Comparison of ENCODE assay signal across 33 cellular contexts in the genomic region with DNA sequence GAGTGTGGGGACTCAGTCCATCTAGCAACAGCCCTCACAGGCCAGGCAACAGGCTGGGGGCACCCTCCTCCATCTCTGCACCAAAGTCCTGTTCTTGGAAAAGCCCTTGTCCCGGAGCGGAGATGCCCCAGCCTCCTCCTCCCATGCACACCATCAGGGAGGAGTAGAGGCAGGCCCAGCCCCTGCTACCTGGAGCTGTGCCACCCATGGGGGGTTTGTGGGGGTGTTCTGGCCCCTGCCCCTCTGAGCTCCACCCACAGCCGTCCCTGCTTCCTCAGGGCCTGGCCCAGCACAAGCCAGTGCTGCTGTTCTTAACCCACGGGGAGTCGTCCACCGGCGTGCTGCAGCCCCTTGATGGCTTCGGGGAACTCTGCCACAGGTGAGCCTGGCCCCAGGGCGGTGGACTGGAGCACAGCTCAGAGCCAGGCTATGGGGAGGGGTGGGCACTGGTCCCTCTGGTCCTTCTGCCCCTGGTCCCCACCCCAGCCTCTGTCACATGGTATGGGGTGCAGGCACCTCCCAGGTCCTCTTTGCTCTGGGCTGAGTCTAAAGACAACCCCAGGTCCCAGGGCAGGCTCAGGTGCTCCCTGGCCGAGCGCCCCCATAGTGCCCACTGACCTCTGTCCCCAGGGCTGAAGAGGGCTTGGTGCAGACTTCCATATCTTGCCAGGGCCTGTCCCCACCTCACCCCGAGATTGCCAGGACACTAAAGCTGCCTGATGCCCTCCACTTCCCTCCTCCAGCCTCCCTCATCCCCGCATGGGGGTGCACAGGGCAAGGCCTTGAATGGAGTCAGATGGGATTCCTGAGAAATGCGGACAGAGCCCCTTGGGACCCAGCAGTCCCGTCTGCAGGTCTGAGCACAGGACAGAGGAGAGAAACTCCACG. TPM values are rescaled to one million over a fixed set of nuclear protein-coding genes. Genes with fewer than 3 reads are reported as not detected.
"Had no signal": no experiment of that assay in that cellular context is flagged by ENCODE, and none has a peak within 500 bp of the region (broad histone marks: within the 10 kb centered on the region; RNA-seq: fewer than 3 reads in every experiment).

No MANE protein-coding gene starts in this region.

- H3K27ac ChIP-seq: ascending aorta, cardiac muscle cell, pancreas, right atrium auricular region, thoracic aorta, uterus had no signal

- H3K4me1 Mint-ChIP-seq: activated naive CD4-positive, alpha-beta T cell treated with anti-CD3 and anti-CD28 coated beads, Interleukin-2, amount 10 ng/mL, durations not matched to agents 7 days and 5 days; activated naive CD8-positive, alpha-beta T cell treated with anti-CD3 and anti-CD28 coated beads, Interleukin-2, amount 10 ng/mL, durations not matched to agents 7 days and 5 days had no signal

- H3K4me3 ChIP-seq: ascending aorta, cardiac muscle cell, lung, mucosa of descending colon, pancreas, right atrium auricular region, thoracic aorta, uterus had no signal

- H3K4me3 Mint-ChIP-seq: activated naive CD4-positive, alpha-beta T cell treated with anti-CD3 and anti-CD28 coated beads, Interleukin-2, amount 10 ng/mL, durations not matched to agents 7 days and 5 days; activated naive CD8-positive, alpha-beta T cell treated with anti-CD3 and anti-CD28 coated beads, Interleukin-2, amount 10 ng/mL, durations not matched to agents 7 days and 5 days; brain; immature natural killer cell; natural killer cell treated with Interleukin-12 subunit alpha and Interleukin-12 subunit beta and Interleukin-15 and Interleukin-18, amount 100 ng/mL, for 72 hours had no signal

- H3K36me3 ChIP-seq: ascending aorta, cardiac muscle cell, pancreas, right atrium auricular region, thoracic aorta, uterus had no signal

- H3K36me3 Mint-ChIP-seq: activated naive CD4-positive, alpha-beta T cell treated with anti-CD3 and anti-CD28 coated beads, Interleukin-2, amount 10 ng/mL, durations not matched to agents 7 days and 5 days; activated naive CD8-positive, alpha-beta T cell treated with anti-CD3 and anti-CD28 coated beads, Interleukin-2, amount 10 ng/mL, durations not matched to agents 7 days and 5 days; brain; immature natural killer cell; natural killer cell treated with Interleukin-12 subunit alpha and Interleukin-12 subunit beta and Interleukin-15 and Interleukin-18, amount 100 ng/mL, for 72 hours had no signal

- H3K9me3 Mint-ChIP-seq: activated naive CD4-positive, alpha-beta T cell treated with anti-CD3 and anti-CD28 coated beads, Interleukin-2, amount 10 ng/mL, durations not matched to agents 7 days and 5 days; activated naive CD8-positive, alpha-beta T cell treated with anti-CD3 and anti-CD28 coated beads, Interleukin-2, amount 10 ng/mL, durations not matched to agents 7 days and 5 days; brain; immature natural killer cell; natural killer cell treated with Interleukin-12 subunit alpha and Interleukin-12 subunit beta and Interleukin-15 and Interleukin-18, amount 100 ng/mL, for 72 hours had no signal

- DNase-seq: activated CD4-positive, alpha-beta T cell treated with anti-CD3 and anti-CD28 coated beads for 4 hours; activated CD4-positive, alpha-beta T cell treated with anti-CD3 and anti-CD28 coated beads, Interleukin-2, amount 50 U/mL, for 4 hours; activated CD8-positive, alpha-beta memory T cell treated with anti-CD3 and anti-CD28 coated beads for 24 hours; activated gamma-delta T cell; activated naive CD4-positive, alpha-beta T cell treated with anti-CD3 and anti-CD28 coated beads, Interleukin-2, amount 10 ng/mL, durations not matched to agents 7 days and 5 days; activated naive CD8-positive, alpha-beta T cell treated with anti-CD3 and anti-CD28 coated beads, Interleukin-2, amount 10 ng/mL, durations not matched to agents 7 days and 5 days; cortex of kidney; foreskin fibroblast; head of caudate nucleus; hippocampal formation; immature natural killer cell; left colon; mucosa of descending colon; stimulated activated CD4-positive, alpha-beta T cell treated with anti-CD3 and anti-CD28 coated beads, Interleukin-2, amount 100 ng/mL, for 48 hours; stimulated activated naive CD4-positive, alpha-beta T cell treated with Interleukin-2 at 50 U/mL for 16 hours; trophoblast cell had no signal

- H3K27ac Mint-ChIP-seq: activated naive CD4-positive, alpha-beta T cell treated with anti-CD3 and anti-CD28 coated beads, Interleukin-2, amount 10 ng/mL, durations not matched to agents 7 days and 5 days; activated naive CD8-positive, alpha-beta T cell treated with anti-CD3 and anti-CD28 coated beads, Interleukin-2, amount 10 ng/mL, durations not matched to agents 7 days and 5 days; brain; immature natural killer cell; natural killer cell treated with Interleukin-12 subunit alpha and Interleukin-12 subunit beta and Interleukin-15 and Interleukin-18, amount 100 ng/mL, for 72 hours had no signal

- H3K27me3 Mint-ChIP-seq: activated naive CD4-positive, alpha-beta T cell treated with anti-CD3 and anti-CD28 coated beads, Interleukin-2, amount 10 ng/mL, durations not matched to agents 7 days and 5 days; activated naive CD8-positive, alpha-beta T cell treated with anti-CD3 and anti-CD28 coated beads, Interleukin-2, amount 10 ng/mL, durations not matched to agents 7 days and 5 days had no signal

- H3K4me1 ChIP-seq: ascending aorta, pancreas, right atrium auricular region, uterus had no signal

- H3K9me3 ChIP-seq: ascending aorta, mucosa of descending colon, pancreas, right atrium auricular region, thoracic aorta, uterus had no signal

- H3K27me3 ChIP-seq: ascending aorta, cardiac muscle cell, pancreas, right atrium auricular region, uterus had no signal

RNA-seq across cellular contexts. Expression of a gene that starts 2.7 kb away (rescaled TPM):
- total RNA-seq: activated naive CD8-positive, alpha-beta T cell treated with anti-CD3 and anti-CD28 coated beads, Interleukin-2, amount 10 ng/mL, durations not matched to agents 7 days and 5 days; ascending aorta; cerebellum; endothelial cell of umbilical vein; esophagus mucosa; myocyte; natural killer cell treated with Interleukin-12 subunit alpha and Interleukin-12 subunit beta and Interleukin-15 and Interleukin-18, amount 100 ng/mL, for 72 hours; pulmonary artery endothelial cell; right atrium auricular region; T-helper 1 cell treated with Interleukin-12 subunit alpha and Interleukin-12 subunit beta and Interleukin-4 antibody, amounts not matched to agents 30 ng/mL and 1 ng/mL, for 36 hours; thoracic aorta; uterus had no signal
- polyA plus RNA-seq: endothelial cell of umbilical vein, immature natural killer cell had no signal

RNA-seq across cellular contexts. Expression of a gene that starts 24.6 kb away (rescaled TPM):
- total RNA-seq: activated naive CD8-positive, alpha-beta T cell treated with anti-CD3 and anti-CD28 coated beads, Interleukin-2, amount 10 ng/mL, durations not matched to agents 7 days and 5 days; ascending aorta; cardiac muscle cell; cerebellum; endothelial cell of umbilical vein; mesenteric fat pad; myocyte; natural killer cell treated with Interleukin-12 subunit alpha and Interleukin-12 subunit beta and Interleukin-15 and Interleukin-18, amount 100 ng/mL, for 72 hours; pulmonary artery endothelial cell; subcutaneous adipose tissue; T-helper 1 cell treated with Interleukin-12 subunit alpha and Interleukin-12 subunit beta and Interleukin-4 antibody, amounts not matched to agents 30 ng/mL and 1 ng/mL, for 36 hours; thoracic aorta had no signal
- polyA plus RNA-seq: cardiac muscle cell, endothelial cell of umbilical vein, immature natural killer cell had no signal

RNA-seq across cellular contexts. Expression of a gene that starts 34.8 kb away (rescaled TPM):
- total RNA-seq: activated naive CD8-positive, alpha-beta T cell treated with anti-CD3 and anti-CD28 coated beads, Interleukin-2, amount 10 ng/mL, durations not matched to agents 7 days and 5 days; cardiac muscle cell; cerebellum; endothelial cell of umbilical vein; mesenteric fat pad; myocyte; natural killer cell treated with Interleukin-12 subunit alpha and Interleukin-12 subunit beta and Interleukin-15 and Interleukin-18, amount 100 ng/mL, for 72 hours; pulmonary artery endothelial cell; right atrium auricular region; subcutaneous adipose tissue; T-helper 1 cell treated with Interleukin-12 subunit alpha and Interleukin-12 subunit beta and Interleukin-4 antibody, amounts not matched to agents 30 ng/mL and 1 ng/mL, for 36 hours; thoracic aorta had no signal
- polyA plus RNA-seq: cardiac muscle cell, endothelial cell of umbilical vein, immature natural killer cell had no signal

RNA-seq across cellular contexts. Expression of a gene that starts 51.3 kb away (rescaled TPM):
- total RNA-seq: mesenteric fat pad, subcutaneous adipose tissue had no signal
- polyA plus RNA-seq: immature natural killer cell had no signal
